In genomic region chr4:119627267-119628190, GRCh38 we compare ENCODE assay signal across 8 cellular contexts. TPM values are rescaled to one million over a fixed set of nuclear protein-coding genes. Genes with fewer than 3 reads are reported as not detected.
A peak's percentile ranks its signal among the peaks of the same experiment; 100 is the strongest.
DNase-seq lines count a peak whose midpoint lies in the region; ATAC-seq and TF ChIP-seq lines count a peak whose summit lies in the region.

No MANE protein-coding gene starts in this region.

- DNase-seq in Calu3 (peak; percentile 74), SKM-1 treated with dmso at 0.1 percent for 144 hours (lab: John Stamatoyannopoulos, UW; ENCODE audit: unreplicated experiment) (peak; percentile 23), adrenal gland (peak; percentile 46 to 69 (median 49)), heart right ventricle (peak; percentile 69 to 74), progenitor cell of endocrine pancreas (ENCODE audit: low spot score, unreplicated experiment) (peak; percentile 65), aorta (peak; percentile 87 to 89)

- H3K36me3 Mint-ChIP-seq in Calu3 (ENCODE audit: insufficient read depth, unreplicated experiment) (peaks cover 29% of the 10 kb centered on the region), progenitor cell of endocrine pancreas (ENCODE audit: insufficient read depth) (peaks cover 2% of the 10 kb centered on the region)

- no peak for TF ChIP-seq POLR2A in adrenal gland (IDR thresholded peaks at IDR 0.05)

- no peaks in the 10 kb centered on the region for H3K9me3 ChIP-seq in adrenal gland (replicated peaks in 1 of 3)
- H3K9me3 ChIP-seq in heart right ventricle, result no peaks in the 10 kb centered on the region
- no peaks in the 10 kb centered on the region for H3K9me3 ChIP-seq in aorta (ENCODE audit: control insufficient read depth, low read length)

- H3K9me3 Mint-ChIP-seq in Calu3 (ENCODE audit: low read depth, unreplicated experiment), result no peaks in the 10 kb centered on the region
- no peaks in the 10 kb centered on the region for H3K9me3 Mint-ChIP-seq in progenitor cell of endocrine pancreas (ENCODE audit: low read depth)

- H3K27ac ChIP-seq in adrenal gland (peak overlapping the region in 4 of 5 donors; percentile 62 to 89 (median 72)), heart right ventricle (peak overlapping the region; percentile 78 to 92 (median 88)), aorta (ENCODE audit: low read depth in 1 of 2, low read length in 2 of 2) (peak overlapping the region; percentile 88 to 96)

- no peaks in the 10 kb centered on the region for H3K36me3 ChIP-seq in adrenal gland (replicated peaks in 1 of 2)
- H3K36me3 ChIP-seq in heart right ventricle, result no peaks in the 10 kb centered on the region
- no peaks in the 10 kb centered on the region for H3K36me3 ChIP-seq in aorta (ENCODE audit: control insufficient read depth in 1 of 2, insufficient read depth in 2 of 2, low read length in 1 of 2)

- H3K27me3 Mint-ChIP-seq in Calu3 (ENCODE audit: unreplicated experiment) (no peaks in the 10 kb centered on the region), progenitor cell of endocrine pancreas (no peaks in the 10 kb centered on the region)

- no TSS peak for BruUV-seq in Calu3 (replicated peaks; lab: Mats Ljungman, UMichigan)

- TF ChIP-seq CTCF in Calu3 (IDR thresholded peaks at IDR 0.05; ENCODE audit: unreplicated experiment), result peak; percentile 33
- TF ChIP-seq CTCF in adrenal gland (IDR thresholded peaks at IDR 0.05), result peak in 3 of 6 experiments; percentile 53 to 78 (median 54)
- TF ChIP-seq CTCF in heart right ventricle (IDR thresholded peaks at IDR 0.05), result peak; percentile 35 to 83 (median 47)
- peak; percentile 68 for TF ChIP-seq CTCF in progenitor cell of endocrine pancreas (IDR thresholded peaks at IDR 0.05; ENCODE audit: unreplicated experiment)

- H3K4me3 Mint-ChIP-seq in Calu3 (ENCODE audit: low read depth, unreplicated experiment) (peak overlapping the region; percentile 98), progenitor cell of endocrine pancreas (ENCODE audit: low read depth) (peak overlapping the region; percentile 97)

- peak; percentile 47 for ATAC-seq in GM19463 (IDR thresholded peaks at IDR 0.05; ENCODE audit: unreplicated experiment)
- ATAC-seq in HG03558 (IDR thresholded peaks at IDR 0.05; ENCODE audit: extremely low read depth, unreplicated experiment), result peak; percentile 40
- peak; percentile 70 to 86 (median 82) for ATAC-seq in heart right ventricle
- peak; percentile 86 for ATAC-seq in aorta (ENCODE audit: low FRiP score)

- intact Hi-C loops in Calu3 (cut with micrococcal nuclease; ENCODE audit: unreplicated experiment), result loop anchor here (1.0 to 2.0 kb wide), 5 partner anchors 69 to 423 kb away; no protein-coding TSS in a partner anchor
- intact Hi-C loops in adrenal gland (cut with DNase I), result loop anchor here (5.0 to 10.0 kb wide), 2 partner anchors 63 to 65 kb away; no protein-coding TSS in a partner anchor
- intact Hi-C loops in heart right ventricle (cut with DNase I), result loop anchor here in 9 of 10 donors (1.0 to 10.0 kb wide), 14 partner anchors 63 to 425 kb away; no protein-coding TSS in a partner anchor
- intact Hi-C loops in aorta (cut with DNase I), result loop anchor here (1.0 to 10.0 kb wide), 10 partner anchors 70 to 422 kb away; no protein-coding TSS in a partner anchor

- 0 to 6% (median 1%) methylated on average over 18 to 88 of the region's 88 CpGs for whole genome bisulfite sequencing in adrenal gland, 4 donors
- 0 to 1% methylated on average over 85 to 88 of the region's 88 CpGs for WGBS in heart right ventricle, 2 donors
- 0% methylated on average over 77 to 88 of the region's 88 CpGs for WGBS in aorta, 2 donors

- peaks cover 4 to 14% of the 10 kb centered on the region in 2 donors for H3K4me1 ChIP-seq in adrenal gland (replicated peaks in 1 of 2)
- H3K4me1 ChIP-seq in heart right ventricle, result peaks cover 0 to 25% (median 9%) of the 10 kb centered on the region in 9 donors
- H3K4me1 ChIP-seq in aorta (ENCODE audit: control insufficient read depth in 1 of 2, insufficient read depth in 2 of 2, low read length in 2 of 2), result no peaks in the 10 kb centered on the region

- peak overlapping the region; percentile 98 for H3K27ac Mint-ChIP-seq in Calu3 (ENCODE audit: unreplicated experiment)
- peak overlapping the region; percentile 98 for H3K27ac Mint-ChIP-seq in progenitor cell of endocrine pancreas

- CTCF ChIA-PET in Calu3 (lab: Charles Lee), result interaction anchor here (0.6 to 1.8 kb wide), 5 partner anchors 70 to 243 kb away, joined by 3 to 7 read pairs (median 4); no protein-coding TSS in a partner anchor

- H3K4me3 ChIP-seq in adrenal gland (peak overlapping the region; percentile 49 to 89 (median 67)), heart right ventricle (peak overlapping the region; percentile 80 to 91 (median 82)), aorta (ENCODE audit: low read length in 2 of 2) (peak overlapping the region; percentile 63 to 67)

- no peaks in the 10 kb centered on the region for H3K27me3 ChIP-seq in adrenal gland
- H3K27me3 ChIP-seq in heart right ventricle, result peaks cover 0 to 63% (median 3%) of the 10 kb centered on the region in 7 donors
- no peaks in the 10 kb centered on the region for H3K27me3 ChIP-seq in aorta (ENCODE audit: control insufficient read depth in 1 of 2, insufficient read depth in 2 of 2, low read length in 1 of 2)

- H3K4me1 Mint-ChIP-seq in Calu3 (ENCODE audit: low read depth, unreplicated experiment) (peaks cover 6% of the 10 kb centered on the region), progenitor cell of endocrine pancreas (ENCODE audit: low read depth) (peaks cover 11% of the 10 kb centered on the region)

RNA-seq across cellular contexts. Expression of gene PDE5A, which starts 1.1 kb away (rescaled TPM):
- total RNA-seq in Calu3 (2022), result 41.4 and 41.9 TPM in 2 replicates
- 10 to 100 TPM in 6 of 8 donors, 1 to 10 TPM in 2; 6.7 to 21.6 (median 18.1) TPM for total RNA-seq in adrenal gland
- 1 to 10 TPM; 6.8 to 7.9 (median 7.0) TPM for polyA plus RNA-seq in adrenal gland
- 10 to 100 TPM in 6 of 10 donors, 1 to 10 TPM in 4; 5.8 to 17.4 (median 11.9) TPM for total RNA-seq in heart right ventricle
- 1 to 10 TPM; 1.5 to 4.3 TPM for polyA plus RNA-seq in heart right ventricle
- total RNA-seq in progenitor cell of endocrine pancreas, result 44.6 and 51.9 TPM in 2 replicates
- 100 to 1,000 TPM; 196 to 343 TPM for total RNA-seq in aorta
- 10 to 100 TPM; 24.9 to 74.7 TPM for polyA plus RNA-seq in aorta

Comparison
In these comparisons a context has a peak if more than half of its experiments do, and no peak if none do; other contexts are left out.
1. Peak in every context shown above with its lines: DNase-seq, ATAC-seq, H3K4me3 ChIP-seq and H3K27ac ChIP-seq.
2. DNase-seq: peak in every context shown above with its lines; median percentile 88 in aorta; 74 in Calu3; 72 in heart right ventricle; 65 in progenitor cell of endocrine pancreas; 49 in adrenal gland; 23 in SKM-1 treated with dmso at 0.1 percent for 144 hours.